In genomic region chr10:47376522-47377220, GRCh38 we compare ENCODE assay signal across 22 cellular contexts. TPM values are rescaled to one million over a fixed set of nuclear protein-coding genes. Genes with fewer than 3 reads are reported as not detected.
A peak's percentile ranks its signal among the peaks of the same experiment; 100 is the strongest.
DNase-seq lines count a peak whose midpoint lies in the region; ATAC-seq and TF ChIP-seq lines count a peak whose summit lies in the region.
"Had no signal": no experiment of that assay in that cellular context is flagged by ENCODE, and none has a peak within 500 bp of the region (broad histone marks: within the 10 kb centered on the region; RNA-seq: fewer than 3 reads in every experiment).

No MANE protein-coding gene starts in this region.

- H2AFZ ChIP-seq in Loucy (ENCODE audit: low read length) = no peak overlapping the region

- H4K20me1 ChIP-seq in Loucy (ENCODE audit: insufficient read depth, low read length, poor library complexity, severe bottlenecking) = no peaks in the 10 kb centered on the region

- H3K4me3 Mint-ChIP-seq in osteocyte (ENCODE audit: unreplicated experiment) = no peak overlapping the region
- H3K4me3 Mint-ChIP-seq: activated CD4-positive, alpha-beta T cell treated with anti-CD3 and anti-CD28 coated beads for 36 hours; activated naive CD4-positive, alpha-beta T cell treated with anti-CD3 and anti-CD28 coated beads for 36 hours; naive B cell; stimulated activated naive B cell treated with anti-CD40 and anti-IgM and Interleukin-4, amounts not matched to agents 10 μg/mL and 1 μg/mL and 100 μg/mL, for 72 hours had no signal

- no peaks in the 10 kb centered on the region for H3K9me2 ChIP-seq in Loucy (replicated peaks; ENCODE audit: low read depth, low read length)

- H3K27ac Mint-ChIP-seq in osteocyte (ENCODE audit: unreplicated experiment) = no peak overlapping the region
- H3K27ac Mint-ChIP-seq: activated CD4-positive, alpha-beta T cell treated with anti-CD3 and anti-CD28 coated beads for 36 hours; activated naive CD4-positive, alpha-beta T cell treated with anti-CD3 and anti-CD28 coated beads for 36 hours; stimulated activated naive B cell treated with anti-CD40 and anti-IgM and Interleukin-4, amounts not matched to agents 10 μg/mL and 1 μg/mL and 100 μg/mL, for 72 hours had no signal

- H3K4me3 ChIP-seq in Loucy (ENCODE audit: low read length, poor library complexity, severe bottlenecking) = no peak overlapping the region
- H3K4me3 ChIP-seq in coronary artery = no peak overlapping the region
- H3K4me3 ChIP-seq: heart left ventricle, MG63, ovary, tibial artery had no signal

- peak overlapping the region; percentile 30 for H3K4me2 ChIP-seq in Loucy (ENCODE audit: low read depth, low read length, poor library complexity, severe bottlenecking)

- no peaks in the 10 kb centered on the region for H3F3A ChIP-seq in Loucy (ENCODE audit: low read depth)

- H3K27ac ChIP-seq in coronary artery (no peak overlapping the region), RWPE1 (no peak overlapping the region)
- H3K27ac ChIP-seq: 22Rv1, heart left ventricle, ovary, tibial artery had no signal

- H3K4me1 ChIP-seq in Loucy (ENCODE audit: insufficient read depth, low read length, poor library complexity, severe bottlenecking) = peaks cover 8% of the 10 kb centered on the region

- TF ChIP-seq CTCF in Loucy (conservative IDR thresholded peaks at IDR 0.05; ENCODE audit: low read length) (no peak), coronary artery (IDR thresholded peaks at IDR 0.05) (no peak), osteocyte (IDR thresholded peaks at IDR 0.05) (no peak), RWPE1 (conservative IDR thresholded peaks at IDR 0.05; ENCODE audit: low read depth) (no peak)

- peaks cover 8% of the 10 kb centered on the region for H3K27me3 Mint-ChIP-seq in osteocyte (ENCODE audit: unreplicated experiment)

- peaks cover 18% of the 10 kb centered on the region for H3K4me1 Mint-ChIP-seq in osteocyte (ENCODE audit: unreplicated experiment)

- H3K36me3 ChIP-seq in Loucy (ENCODE audit: insufficient read depth, low read length) = no peaks in the 10 kb centered on the region
- H3K36me3 ChIP-seq: heart left ventricle, MG63, ovary, tibial artery had no signal

- CTCF ChIA-PET in RWPE1 (lab: Yijun Ruan, JAX) = interaction anchor here (0.6 to 0.7 kb wide), 2 partner anchors 36 to 1843 kb away, joined by 4 read pairs; no protein-coding TSS in a partner anchor

- no peak for ATAC-seq in stimulated activated naive CD8-positive, alpha-beta T cell treated with anti-CD3 and anti-CD28 coated beads, Interleukin-15, Interleukin-2, amounts not matched to agents 100 U/mL and 50 U/mL, for 24 hours
- ATAC-seq: heart left ventricle, sciatic nerve had no signal

- H3K9me3 Mint-ChIP-seq in osteocyte (ENCODE audit: unreplicated experiment) = no peaks in the 10 kb centered on the region
- H3K9me3 Mint-ChIP-seq: activated naive CD4-positive, alpha-beta T cell treated with anti-CD3 and anti-CD28 coated beads for 36 hours; naive B cell; stimulated activated naive B cell treated with anti-CD40 and anti-IgM and Interleukin-4, amounts not matched to agents 10 μg/mL and 1 μg/mL and 100 μg/mL, for 72 hours had no signal

- POLR2A ChIA-PET in RWPE1 (lab: Yijun Ruan, JAX; ENCODE audit: low non-redundant PET) = no interaction called here

- DNase-seq in DMS79 treated with DMSO at 0.1 percent for 48 hours (lab: John Stamatoyannopoulos, UW) = peak; percentile 6
- no peak for DNase-seq in DMS79 (lab: John Stamatoyannopoulos, UW)
- peak; percentile 65 for DNase-seq in coronary artery (ENCODE audit: low spot score)
- peak; percentile 51 for DNase-seq in osteocyte (ENCODE audit: extremely low spot score, unreplicated experiment)
- DNase-seq in RWPE1 (ENCODE audit: low spot score) = no peak
- no peak for DNase-seq in stimulated activated naive CD8-positive, alpha-beta T cell treated with anti-CD3 and anti-CD28 coated beads, Interleukin-15, Interleukin-2, amounts not matched to agents 100 U/mL and 50 U/mL, for 24 hours
- DNase-seq in NK-92 (lab: John Stamatoyannopoulos, UW; ENCODE audit: unreplicated experiment) = no peak
- DNase-seq: activated naive CD4-positive, alpha-beta T cell treated with anti-CD3 and anti-CD28 coated beads for 36 hours; cerebellar nuclear complex; IMR-90; MG63; naive B cell; stimulated activated naive B cell treated with anti-CD40 and anti-IgM and Interleukin-4, amounts not matched to agents 10 μg/mL and 1 μg/mL and 100 μg/mL, for 72 hours had no signal

- no peak overlapping the region for H3K9ac ChIP-seq in Loucy (ENCODE audit: low read depth, low read length, poor library complexity, severe bottlenecking)

- no peaks in the 10 kb centered on the region for H3K9me3 ChIP-seq in Loucy (ENCODE audit: insufficient read depth, low read depth, low read length)
- H3K9me3 ChIP-seq: heart left ventricle, MG63, ovary, tibial artery had no signal

- H3K79me2 ChIP-seq in Loucy (ENCODE audit: insufficient read depth, low read length) = no peaks in the 10 kb centered on the region

- H3K27me3 ChIP-seq in Loucy (ENCODE audit: insufficient read depth, low read length, poor library complexity, severe bottlenecking) = no peaks in the 10 kb centered on the region
- H3K27me3 ChIP-seq: MG63, ovary had no signal

- H3K36me3 Mint-ChIP-seq in osteocyte (ENCODE audit: unreplicated experiment) = no peaks in the 10 kb centered on the region
- H3K36me3 Mint-ChIP-seq: naive B cell; stimulated activated naive B cell treated with anti-CD40 and anti-IgM and Interleukin-4, amounts not matched to agents 10 μg/mL and 1 μg/mL and 100 μg/mL, for 72 hours had no signal

RNA-seq across cellular contexts. Expression of gene ZNF488, which starts 7.4 kb away (rescaled TPM):
- 0.35 and 0.55 TPM in 2 replicates for total RNA-seq in osteocyte
- total RNA-seq: G401 had no signal

RNA-seq across cellular contexts. Expression of gene RBP3, which starts 28.5 kb away (rescaled TPM):
- total RNA-seq in osteocyte = not detected in 2 replicates
- total RNA-seq: activated CD4-positive, alpha-beta T cell treated with anti-CD3 and anti-CD28 coated beads for 36 hours; activated naive CD4-positive, alpha-beta T cell treated with anti-CD3 and anti-CD28 coated beads for 36 hours; G401; heart left ventricle; IMR-90; lung microvascular endothelial cell; ovary; sciatic nerve had no signal

RNA-seq across cellular contexts. Expression of gene GDF2, which starts 54.4 kb away (rescaled TPM):
- not detected in 2 replicates for total RNA-seq in osteocyte
- total RNA-seq: activated CD4-positive, alpha-beta T cell treated with anti-CD3 and anti-CD28 coated beads for 36 hours; activated naive CD4-positive, alpha-beta T cell treated with anti-CD3 and anti-CD28 coated beads for 36 hours; G401; heart left ventricle; lung microvascular endothelial cell; ovary; sciatic nerve had no signal

Comparison
In these comparisons a context has a peak if more than half of its experiments do, and no peak if none do; other contexts are left out.
1. DNase-seq: peak in DMS79 treated with DMSO at 0.1 percent for 48 hours (single experiment), coronary artery (single experiment) and osteocyte (single experiment); none in DMS79 (single experiment), RWPE1 (single experiment), stimulated activated naive CD8-positive, alpha-beta T cell treated with anti-CD3 and anti-CD28 coated beads, Interleukin-15, Interleukin-2, amounts not matched to agents 100 U/mL and 50 U/mL, for 24 hours (single experiment) and NK-92 (single experiment).